10 cellular contexts compared by ENCODE assay signal in the genomic region with DNA sequence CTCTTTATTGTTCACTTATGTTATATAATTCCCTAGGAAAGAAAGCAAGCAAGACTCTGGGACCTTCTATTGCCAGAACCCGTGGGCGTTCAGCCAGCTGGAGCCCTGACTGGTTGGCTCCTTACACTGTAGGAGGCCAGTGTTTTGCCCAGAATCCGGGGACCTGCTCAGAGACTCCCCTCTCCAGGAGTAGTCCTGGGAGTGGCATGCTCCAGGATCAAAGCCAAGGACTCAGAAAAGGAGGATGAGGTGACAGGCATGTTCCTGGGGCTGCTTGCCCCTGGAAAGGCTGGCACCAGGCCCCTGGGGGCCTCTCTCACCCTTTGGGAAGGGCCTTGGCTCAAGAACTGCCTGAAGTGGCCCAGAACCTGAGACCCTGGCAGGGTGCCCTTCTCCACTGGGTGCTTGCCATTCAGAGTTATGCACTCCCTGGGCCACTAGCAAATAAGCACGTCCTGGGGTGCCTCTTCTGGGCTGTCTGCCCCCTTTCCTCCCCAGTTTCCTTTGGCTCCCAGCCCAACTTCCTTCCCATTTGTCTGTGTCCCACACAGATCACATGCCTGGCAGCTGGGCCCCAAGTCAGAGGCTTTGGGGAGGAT. TPM values are rescaled to one million over a fixed set of nuclear protein-coding genes. Genes with fewer than 3 reads are reported as not detected.
A peak's percentile ranks its signal among the peaks of the same experiment; 100 is the strongest.
DNase-seq lines count a peak whose midpoint lies in the region; ATAC-seq and TF ChIP-seq lines count a peak whose summit lies in the region.
"Had no signal": no experiment of that assay in that cellular context is flagged by ENCODE, and none has a peak within 500 bp of the region (broad histone marks: within the 10 kb centered on the region; RNA-seq: fewer than 3 reads in every experiment).

No MANE protein-coding gene starts in this region.

- H3K36me3 Mint-ChIP-seq in activated CD8-positive, alpha-beta memory T cell treated with anti-CD3 and anti-CD28 coated beads, Interleukin-2, amount 10 ng/mL, durations not matched to agents 7 days and 5 days: no peaks in the 10 kb centered on the region
- H3K36me3 Mint-ChIP-seq in HFFc6 (ENCODE audit: low read depth): no peaks in the 10 kb centered on the region

- peak; percentile 56 for ATAC-seq in body of pancreas
- ATAC-seq in left colon: no peak
- ATAC-seq in HG03196 (IDR thresholded peaks at IDR 0.05; ENCODE audit: unreplicated experiment): no peak
- ATAC-seq in HG02973 (IDR thresholded peaks at IDR 0.05; ENCODE audit: unreplicated experiment): no peak
- ATAC-seq in activated CD8-positive, alpha-beta memory T cell treated with anti-CD3 and anti-CD28 coated beads, Interleukin-2, amount 10 ng/mL, durations not matched to agents 7 days and 5 days: no peak

- intact Hi-C loops in body of pancreas (cut with DNase I): no loop called here
- intact Hi-C loops in left colon (cut with DNase I, micrococcal nuclease): no loop called here

- H3K9me3 Mint-ChIP-seq in activated CD8-positive, alpha-beta memory T cell treated with anti-CD3 and anti-CD28 coated beads, Interleukin-2, amount 10 ng/mL, durations not matched to agents 7 days and 5 days (ENCODE audit: low read depth): no peaks in the 10 kb centered on the region
- no peaks in the 10 kb centered on the region for H3K9me3 Mint-ChIP-seq in HFFc6

- no peak overlapping the region for H3K4me3 Mint-ChIP-seq in activated CD8-positive, alpha-beta memory T cell treated with anti-CD3 and anti-CD28 coated beads, Interleukin-2, amount 10 ng/mL, durations not matched to agents 7 days and 5 days
- H3K4me3 Mint-ChIP-seq in HFFc6: no peak overlapping the region

- H3K27me3 ChIP-seq in body of pancreas (no peaks in the 10 kb centered on the region), suprapubic skin (no peaks in the 10 kb centered on the region)

- H3K4me3 ChIP-seq in body of pancreas: no peak overlapping the region
- no peak overlapping the region for H3K4me3 ChIP-seq in suprapubic skin

- peaks cover 5% of the 10 kb centered on the region for H3K27me3 Mint-ChIP-seq in activated CD8-positive, alpha-beta memory T cell treated with anti-CD3 and anti-CD28 coated beads, Interleukin-2, amount 10 ng/mL, durations not matched to agents 7 days and 5 days
- peaks cover 3% of the 10 kb centered on the region; the same call in 1 of the 2 replicates for H3K27me3 Mint-ChIP-seq in HFFc6 (ENCODE audit: insufficient read depth)

- WGBS in body of pancreas, 2 donors: 9 to 15% methylated on average over 4 of the region's 4 CpGs
- WGBS in suprapubic skin: 12% methylated on average over 4 of the region's 4 CpGs

- H3K4me1 Mint-ChIP-seq in activated CD8-positive, alpha-beta memory T cell treated with anti-CD3 and anti-CD28 coated beads, Interleukin-2, amount 10 ng/mL, durations not matched to agents 7 days and 5 days: peaks cover 7% of the 10 kb centered on the region
- peaks cover 47% of the 10 kb centered on the region for H3K4me1 Mint-ChIP-seq in HFFc6 (ENCODE audit: low read depth)

- H3K27ac ChIP-seq in body of pancreas (peak overlapping the region; percentile 60 to 78 (median 71)), suprapubic skin (peak overlapping the region; percentile 82)

- in situ Hi-C loops in KBM-7 (cut with MboI; ENCODE audit: low pct_unique_long_range_greater_than_20kb, low sequenced_read_pairs): no loop called here

- no peaks in the 10 kb centered on the region for H3K9me3 ChIP-seq in body of pancreas
- H3K9me3 ChIP-seq in suprapubic skin: no peaks in the 10 kb centered on the region

- peak; percentile 47 for DNase-seq in KBM-7
- peak; percentile 74 to 94 (median 86) for DNase-seq in body of pancreas
- peak; percentile 52 to 62 for DNase-seq in left colon
- peak in 1 of 2 donors; percentile 70 for DNase-seq in suprapubic skin (ENCODE audit: low spot score in 2 of 2)
- DNase-seq in activated CD8-positive, alpha-beta memory T cell treated with anti-CD3 and anti-CD28 coated beads, Interleukin-2, amount 10 ng/mL, durations not matched to agents 7 days and 5 days: no peak
- DNase-seq in HFFc6: no peak
- DNase-seq: activated CD8-positive, alpha-beta memory T cell treated with anti-CD3 and anti-CD28 coated beads, Interleukin-2, amount 50 U/mL, for 48 hours; stimulated activated CD4-positive, alpha-beta T cell treated with anti-CD3 and anti-CD28 coated beads, Interleukin-2, amount 100 ng/mL, for 24 hours had no signal

- H3K4me1 ChIP-seq in body of pancreas (peaks cover 46% of the 10 kb centered on the region), suprapubic skin (peaks cover 51% of the 10 kb centered on the region)

- no peak overlapping the region for H3K27ac Mint-ChIP-seq in activated CD8-positive, alpha-beta memory T cell treated with anti-CD3 and anti-CD28 coated beads, Interleukin-2, amount 10 ng/mL, durations not matched to agents 7 days and 5 days
- no peak overlapping the region for H3K27ac Mint-ChIP-seq in HFFc6

- no peak for TF ChIP-seq CTCF in body of pancreas (IDR thresholded peaks at IDR 0.05)
- TF ChIP-seq CTCF in suprapubic skin (IDR thresholded peaks at IDR 0.05): no peak
- no peak for TF ChIP-seq CTCF in HFFc6 (IDR thresholded peaks at IDR 0.05)

- TF ChIP-seq POLR2A in body of pancreas (IDR thresholded peaks at IDR 0.05) (no peak), suprapubic skin (IDR thresholded peaks at IDR 0.05) (no peak)

- CTCF ChIA-PET in activated CD8-positive, alpha-beta memory T cell treated with anti-CD3 and anti-CD28 coated beads, Interleukin-2, amount 10 ng/mL, durations not matched to agents 7 days and 5 days (lab: Charles Lee): interaction anchor here (1.5 kb wide), 1 partner anchor 144 kb away, joined by 4 read pairs; no protein-coding TSS in a partner anchor

- no peaks in the 10 kb centered on the region for H3K36me3 ChIP-seq in body of pancreas (replicated peaks in 1 of 2; ENCODE audit: insufficient read depth in 1 of 2, low read depth in 2 of 2)
- H3K36me3 ChIP-seq in suprapubic skin: no peaks in the 10 kb centered on the region

- no peak for TF ChIP-seq EP300 in suprapubic skin (IDR thresholded peaks at IDR 0.05)

RNA-seq across cellular contexts. Expression of a gene that starts 19.5 kb away (rescaled TPM):
- total RNA-seq in body of pancreas (1 to 10 TPM in 1 of 2 donors, under 1 TPM in 1; 0.99 to 3.1 TPM), left colon (1 to 10 TPM; 2.0 to 2.3 TPM), suprapubic skin (1 to 10 TPM; 3.2 to 5.8 (median 4.7) TPM)
- 10 to 100 TPM; 12.4 to 15.4 TPM for total RNA-seq in activated CD8-positive, alpha-beta memory T cell treated with anti-CD3 and anti-CD28 coated beads, Interleukin-2, amount 10 ng/mL, durations not matched to agents 7 days and 5 days
- total RNA-seq in HFFc6 (2021; fragmentation: NEBNext Ultra II Directional; extraction: Animal tissue kit (Norgen Biotek cat#: 25700)): 10 to 100 TPM; 18.0 to 21.1 (median 19.7) TPM

RNA-seq across cellular contexts. Expression of a gene that starts 32.0 kb away (rescaled TPM):
- total RNA-seq in body of pancreas: 100 to 1,000 TPM in 1 of 2 donors, 10 to 100 TPM in 1; 41.5 to 115 TPM
- 100 to 1,000 TPM; 171 to 173 TPM for total RNA-seq in left colon
- 100 to 1,000 TPM; 145 to 171 (median 165) TPM for total RNA-seq in suprapubic skin
- total RNA-seq in activated CD8-positive, alpha-beta memory T cell treated with anti-CD3 and anti-CD28 coated beads, Interleukin-2, amount 10 ng/mL, durations not matched to agents 7 days and 5 days: 100 to 1,000 TPM; 121 to 128 TPM
- total RNA-seq in HFFc6 (2021; fragmentation: NEBNext Ultra II Directional; extraction: Animal tissue kit (Norgen Biotek cat#: 25700)): 100 to 1,000 TPM; 133 to 144 (median 136) TPM

Comparison
In these comparisons a context has a peak if more than half of its experiments do, and no peak if none do; other contexts are left out.
1. DNase-seq: peak in KBM-7 (single experiment), body of pancreas (4 of 4) and left colon (2 of 2); none in activated CD8-positive, alpha-beta memory T cell treated with anti-CD3 and anti-CD28 coated beads, Interleukin-2, amount 10 ng/mL, durations not matched to agents 7 days and 5 days (single experiment) and HFFc6 (single experiment).